8 cellular contexts compared by ENCODE assay signal in the genomic region with DNA sequence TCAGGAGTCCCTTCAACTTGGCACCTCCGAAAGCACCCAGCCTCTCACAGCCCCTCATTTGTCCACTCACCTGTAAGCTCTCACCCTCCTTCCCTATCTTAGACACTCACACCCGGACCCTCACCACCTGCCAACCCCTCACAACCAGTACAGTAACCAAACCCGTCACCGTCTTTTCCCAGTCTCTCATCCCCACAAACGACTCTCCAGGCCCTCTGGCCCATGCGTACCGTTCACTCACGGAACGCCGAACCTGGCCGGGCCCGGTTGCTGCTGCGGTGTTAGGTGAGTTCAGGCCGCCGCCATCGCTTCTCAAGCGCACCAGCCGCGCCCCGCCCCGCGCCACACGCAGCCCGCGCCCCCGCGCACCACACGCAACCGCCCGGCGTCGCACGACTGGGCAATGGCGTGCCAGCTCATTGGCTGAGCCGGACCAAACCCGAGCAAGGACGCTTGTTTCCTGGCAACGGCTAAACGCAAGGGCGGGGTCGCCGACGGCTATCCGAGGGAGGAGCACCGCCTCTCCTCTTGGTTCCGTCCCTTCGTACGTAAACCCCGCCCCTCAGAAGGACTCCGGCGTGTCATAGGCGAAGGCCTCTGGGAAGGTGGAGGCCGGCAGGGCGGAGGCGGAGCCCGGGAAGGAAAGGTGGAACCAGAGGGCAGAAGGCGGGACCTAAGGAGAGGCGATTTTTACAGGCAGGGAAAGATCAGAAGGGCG. TPM values are rescaled to one million over a fixed set of nuclear protein-coding genes. Genes with fewer than 3 reads are reported as not detected.
A peak's percentile ranks its signal among the peaks of the same experiment; 100 is the strongest.
DNase-seq lines count a peak whose midpoint lies in the region; ATAC-seq, FAIRE-seq and TF ChIP-seq lines count a peak whose summit lies in the region.

A gene (minus strand): TSS at position 323 of the 718 bp plus-strand sequence. CDS start 10,120 bp downstream, outside the sequence.

- H3K4me1 Mint-ChIP-seq in activated naive CD8-positive, alpha-beta T cell treated with anti-CD3 and anti-CD28 coated beads, Interleukin-2, amount 50 U/mL, for 24 hours: peaks cover 42% of the 10 kb centered on the region

- H3K4me3 Mint-ChIP-seq in activated naive CD8-positive, alpha-beta T cell treated with anti-CD3 and anti-CD28 coated beads, Interleukin-2, amount 50 U/mL, for 24 hours: peak within 1 kb of the TSS; percentile 93

- H3K27ac Mint-ChIP-seq in activated naive CD8-positive, alpha-beta T cell treated with anti-CD3 and anti-CD28 coated beads, Interleukin-2, amount 50 U/mL, for 24 hours: peak within 1 kb of the TSS; percentile 88

- peak within 1 kb of the TSS; percentile 62 to 90 (median 84) for H3K27ac ChIP-seq in pancreas
- H3K27ac ChIP-seq in tibial nerve: peak within 1 kb of the TSS; percentile 78 to 92 (median 88)

- H3K4me3 ChIP-seq in GM12864 (ENCODE audit: low read depth, low read length) (peak within 1 kb of the TSS; percentile 99), pancreas (peak within 1 kb of the TSS; percentile 70 to 75 (median 72)), tibial nerve (peak within 1 kb of the TSS; percentile 51 to 78 (median 75))

- ATAC-seq in HG02759 (IDR thresholded peaks at IDR 0.05; ENCODE audit: unreplicated experiment) (peak; percentile 93), Right ventricle myocardium superior (ENCODE audit: poor library complexity) (peak; percentile 97), pancreas (peak; percentile 93 to 97 (median 94))
- ATAC-seq in activated naive CD8-positive, alpha-beta T cell treated with anti-CD3 and anti-CD28 coated beads, Interleukin-2, amount 50 U/mL, for 24 hours: peak; percentile 94

- H3K27me3 Mint-ChIP-seq in activated naive CD8-positive, alpha-beta T cell treated with anti-CD3 and anti-CD28 coated beads, Interleukin-2, amount 50 U/mL, for 24 hours: no peaks in the 10 kb centered on the region

- H3K9me3 ChIP-seq in pancreas: no peaks in the 10 kb centered on the region
- no peaks in the 10 kb centered on the region for H3K9me3 ChIP-seq in tibial nerve

- peak; percentile 97 for FAIRE-seq in pancreas (lab: Jason Lieb, UNC)

- H3K4me1 ChIP-seq in pancreas (peaks cover 0 to 12% (median 7%) of the 10 kb centered on the region in 3 donors), tibial nerve (peaks cover 0 to 28% (median 10%) of the 10 kb centered on the region in 4 donors)

- no peaks in the 10 kb centered on the region for H3K9me3 Mint-ChIP-seq in activated naive CD8-positive, alpha-beta T cell treated with anti-CD3 and anti-CD28 coated beads, Interleukin-2, amount 50 U/mL, for 24 hours

- no peaks in the 10 kb centered on the region for H3K36me3 Mint-ChIP-seq in activated naive CD8-positive, alpha-beta T cell treated with anti-CD3 and anti-CD28 coated beads, Interleukin-2, amount 50 U/mL, for 24 hours (ENCODE audit: low read depth)

- TF ChIP-seq EP300 in tibial nerve (IDR thresholded peaks at IDR 0.05): peak; percentile 67 to 94

- 0 to 1% methylated on average over 49 to 59 of the region's 59 CpGs for WGBS in pancreas, 2 donors
- 0 to 1% methylated on average over 37 to 52 of the region's 59 CpGs for WGBS in tibial nerve, 2 donors

- TF ChIP-seq POLR2A in tibial nerve (IDR thresholded peaks at IDR 0.05): peak; percentile 24 to 53

- no peaks in the 10 kb centered on the region for H3K36me3 ChIP-seq in pancreas
- H3K36me3 ChIP-seq in tibial nerve: no peaks in the 10 kb centered on the region

- TF ChIP-seq CTCF in GM12864 (IDR thresholded peaks at IDR 0.05; ENCODE audit: low read depth, low read length, missing control alignments) (no peak), pancreas (IDR thresholded peaks at IDR 0.05) (no peak), tibial nerve (IDR thresholded peaks at IDR 0.05) (peak in 2 of 5 experiments; percentile 15 to 18)

- peak; percentile 99 for DNase-seq in GM12864 (ENCODE audit: low read depth)
- DNase-seq in NCI-H1417 (lab: John Stamatoyannopoulos, UW): peak; percentile 99 to 100 (median 100)
- peak; percentile 100 for DNase-seq in SW480 (ENCODE audit: low spot score)
- DNase-seq in activated naive CD8-positive, alpha-beta T cell treated with anti-CD3 and anti-CD28 coated beads, Interleukin-2, amount 50 U/mL, for 24 hours: peak; percentile 98
- DNase-seq in Right ventricle myocardium superior: peak; percentile 100
- peak; percentile 98 to 100 (median 100) for DNase-seq in pancreas
- peak; percentile 98 for DNase-seq in tibial nerve (ENCODE audit: low spot score in 2 of 2)

- intact Hi-C loops in Right ventricle myocardium superior (cut with DNase I): no loop called here
- intact Hi-C loops in pancreas (cut with DNase I): no loop called here

- H3K27me3 ChIP-seq in pancreas (no peaks in the 10 kb centered on the region), tibial nerve (no peaks in the 10 kb centered on the region)

RNA-seq across cellular contexts. Expression of the gene that starts here (rescaled TPM):
- total RNA-seq in Right ventricle myocardium superior (12.9 TPM), pancreas (10 to 100 TPM; 13.0 to 28.1 (median 18.4) TPM), tibial nerve (100 to 1,000 TPM in 1 of 4 donors, 10 to 100 TPM in 3; 30.4 to 144 (median 56.4) TPM)
- polyA plus RNA-seq in pancreas: 10 to 100 TPM; 74.3 to 82.9 TPM

Comparison
In these comparisons a context has a peak if more than half of its experiments do, and no peak if none do; other contexts are left out.
1. Peak in every context shown above with its lines: DNase-seq, ATAC-seq, H3K4me3 ChIP-seq and H3K27ac ChIP-seq.